In genomic region chr17:8383143-8383974, GRCh38 we compare ENCODE assay signal across 8 cellular contexts. TPM values are rescaled to one million over a fixed set of nuclear protein-coding genes. Genes with fewer than 3 reads are reported as not detected.
DNase-seq lines count a peak whose midpoint lies in the region; ATAC-seq and TF ChIP-seq lines count a peak whose summit lies in the region.

RPL26 (minus strand) TSS chr17:8383193; CDS start chr17:8382310, 883 bp downstream.

- peak within 1 kb of the TSS; percentile 89 for H3K4me3 ChIP-seq in ovary
- peak within 1 kb of the TSS; percentile 70 to 97 for H3K4me3 ChIP-seq in tibial artery

- ATAC-seq in HG02588 (IDR thresholded peaks at IDR 0.05; ENCODE audit: unreplicated experiment): peak; percentile 91

- no peaks in the 10 kb centered on the region for H3K27me3 Mint-ChIP-seq in activated naive CD8-positive, alpha-beta T cell

- TF ChIP-seq CTCF in GM10266 (IDR thresholded peaks at IDR 0.05; ENCODE audit: control insufficient read depth, insufficient read depth, low read depth, missing control alignments) (peak; percentile 94), ovary (IDR thresholded peaks at IDR 0.05) (peak; percentile 90 to 99 (median 99)), tibial artery (IDR thresholded peaks at IDR 0.05) (peak; percentile 99)

- peak within 1 kb of the TSS; percentile 99 for H3K27ac Mint-ChIP-seq in activated naive CD8-positive, alpha-beta T cell

- no peaks in the 10 kb centered on the region for H3K36me3 ChIP-seq in ovary
- peaks cover 30 to 35% (median 30%) of the 10 kb centered on the region in 3 donors for H3K36me3 ChIP-seq in tibial artery

- no peak for TF ChIP-seq EP300 in ovary (IDR thresholded peaks at IDR 0.05)

- peak; percentile 77 for TF ChIP-seq POLR2A in ovary (IDR thresholded peaks at IDR 0.05)

- H3K4me1 ChIP-seq in ovary (ENCODE audit: insufficient read depth) (peaks cover 12% of the 10 kb centered on the region), tibial artery (peaks cover 0 to 39% (median 33%) of the 10 kb centered on the region in 4 donors)

- DNase-seq in GM10266 (ENCODE audit: extremely low spot score): peak; percentile 97
- DNase-seq in NCI-H1092 (lab: John Stamatoyannopoulos, UW): peak; percentile 98
- DNase-seq in SKM-1 (lab: John Stamatoyannopoulos, UW; ENCODE audit: unreplicated experiment): peak; percentile 78
- DNase-seq in head of caudate nucleus: peak; percentile 90 to 98 (median 96)
- peak; percentile 95 to 99 (median 95) for DNase-seq in ovary
- DNase-seq in tibial artery: peak; percentile 98 to 99

- H3K4me1 Mint-ChIP-seq in activated naive CD8-positive, alpha-beta T cell (ENCODE audit: low read depth): peaks cover 51% of the 10 kb centered on the region

- intact Hi-C loops in head of caudate nucleus (cut with DNase I) (no loop called here), ovary (cut with DNase I) (no loop called here), tibial artery (cut with DNase I; ENCODE audit: low total_unique reads) (loop anchor here (2.0 to 5.0 kb wide), 2 partner anchors 137 to 1361 kb away; partner anchors contain the start of gene BCL6B)

- peak within 1 kb of the TSS; percentile 99 for H3K4me3 Mint-ChIP-seq in activated naive CD8-positive, alpha-beta T cell

- 0 to 1% (median 0%) methylated on average over 56 to 70 of the region's 70 CpGs for WGBS in ovary, 3 donors

- H3K9me3 Mint-ChIP-seq in activated naive CD8-positive, alpha-beta T cell (ENCODE audit: low read depth): no peaks in the 10 kb centered on the region

- H3K27ac ChIP-seq in ovary: peak within 1 kb of the TSS; percentile 71 to 87
- peak within 1 kb of the TSS; percentile 77 to 79 for H3K27ac ChIP-seq in tibial artery

- H3K36me3 Mint-ChIP-seq in activated naive CD8-positive, alpha-beta T cell: peaks cover 24% of the 10 kb centered on the region

- no peaks in the 10 kb centered on the region for H3K9me3 ChIP-seq in ovary
- H3K9me3 ChIP-seq in tibial artery: no peaks in the 10 kb centered on the region

- H3K27me3 ChIP-seq in ovary: no peaks in the 10 kb centered on the region
- no peaks in the 10 kb centered on the region for H3K27me3 ChIP-seq in tibial artery

RNA-seq across cellular contexts. Expression of gene RPL26, which starts in this region (rescaled TPM):
- over 10,000 TPM in 1 of 7 donors, 1,000 to 10,000 TPM in 6; 2,824 to 11,226 (median 3,297) TPM for total RNA-seq in ovary
- polyA plus RNA-seq in ovary: 1,000 to 10,000 TPM; 5,564 to 8,248 TPM

Comparison
In these comparisons a context has a peak if more than half of its experiments do, and no peak if none do; other contexts are left out.
1. Peak in every context shown above with its lines: DNase-seq, ATAC-seq, H3K4me3 ChIP-seq and H3K27ac ChIP-seq.